Comparison of ENCODE assay signal across 15 cellular contexts in genomic region chr5:168118042-168118668, GRCh38.
DNase-seq lines count a peak whose midpoint lies in the region; TF ChIP-seq lines count a peak whose summit lies in the region.
"Had no signal": no experiment of that assay in that cellular context is flagged by ENCODE, and none has a peak within 500 bp of the region (broad histone marks: within the 10 kb centered on the region; RNA-seq: fewer than 3 reads in every experiment).

No MANE protein-coding gene starts in this region.

- H3K4me2 ChIP-seq in Loucy (ENCODE audit: low read depth, low read length, poor library complexity, severe bottlenecking) (no peak overlapping the region), mesendoderm (ENCODE audit: low read length) (no peak overlapping the region)
- H3K4me2 ChIP-seq: KMS-11 had no signal

- H3K79me2 ChIP-seq in Loucy (ENCODE audit: insufficient read depth, low read length) (no peaks in the 10 kb centered on the region), mesendoderm (ENCODE audit: control insufficient read depth, insufficient read depth, low read length) (no peaks in the 10 kb centered on the region)

- H3K4me1 ChIP-seq in Loucy (ENCODE audit: insufficient read depth, low read length, poor library complexity, severe bottlenecking) (no peaks in the 10 kb centered on the region), mesendoderm (ENCODE audit: control insufficient read depth, low read depth, low read length) (no peaks in the 10 kb centered on the region)

- no peaks in the 10 kb centered on the region for H3K9me2 ChIP-seq in Loucy (replicated peaks; ENCODE audit: low read depth, low read length)

- H3K79me1 ChIP-seq in mesendoderm (ENCODE audit: low read length): no peaks in the 10 kb centered on the region

- H3K27me3 ChIP-seq in H7 (ENCODE audit: control insufficient read depth, insufficient read depth, low read length): no peaks in the 10 kb centered on the region
- H3K27me3 ChIP-seq in Loucy (ENCODE audit: insufficient read depth, low read length, poor library complexity, severe bottlenecking): no peaks in the 10 kb centered on the region
- no peaks in the 10 kb centered on the region for H3K27me3 ChIP-seq in mesendoderm (ENCODE audit: insufficient read depth, low read length, poor library complexity)
- H3K27me3 ChIP-seq: ovary had no signal

- H4K20me1 ChIP-seq in Loucy (ENCODE audit: insufficient read depth, low read length, poor library complexity, severe bottlenecking): no peaks in the 10 kb centered on the region

- peak overlapping the region; percentile 41; the same call in 1 of the 2 replicates for H2AFZ ChIP-seq in Loucy (ENCODE audit: low read length)

- no peaks in the 10 kb centered on the region for H3F3A ChIP-seq in Loucy (ENCODE audit: low read depth)

- H2BK15ac ChIP-seq in mesendoderm (replicated peaks; ENCODE audit: low read depth): no peak overlapping the region

- H3K4me3 ChIP-seq in H7 (ENCODE audit: insufficient read depth, low read depth, low read length) (no peak overlapping the region), Loucy (ENCODE audit: low read length, poor library complexity, severe bottlenecking) (no peak overlapping the region), mesendoderm (ENCODE audit: low read length) (no peak overlapping the region)
- H3K4me3 ChIP-seq: ovary had no signal

- no peak overlapping the region for H3K18ac ChIP-seq in mesendoderm (ENCODE audit: low read length)

- H3K23ac ChIP-seq in mesendoderm (ENCODE audit: low read length): no peak overlapping the region

- no peaks in the 10 kb centered on the region for H3K9me3 ChIP-seq in Loucy (ENCODE audit: insufficient read depth, low read depth, low read length)
- H3K9me3 ChIP-seq: ovary had no signal

- DNase-seq in H7 (peak; percentile 55), SKM-1 treated with dmso at 0.1 percent for 144 hours (lab: John Stamatoyannopoulos, UW; ENCODE audit: unreplicated experiment) (peak; percentile 40), mesendoderm (no peak), NCI-H526 (lab: John Stamatoyannopoulos, UW) (no peak), T-helper 1 cell (no peak)
- no peak for DNase-seq in activated effector memory CD4-positive, alpha-beta T cell treated with Interleukin-2 at 50 U/mL for 16 hours
- DNase-seq: activated CD8-positive, alpha-beta memory T cell treated with anti-CD3 and anti-CD28 coated beads, Interleukin-2, amount 50 U/mL, for 4 hours; activated gamma-delta T cell; hippocampal formation; NCI-H1048; NCI-H446; ovary; stimulated activated CD4-positive, alpha-beta T cell treated with anti-CD3 and anti-CD28 coated beads, Interleukin-4, amount 100 ng/mL, for 24 hours had no signal

- H3K27ac ChIP-seq in mesendoderm (ENCODE audit: low read depth, low read length): no peak overlapping the region
- H3K27ac ChIP-seq: KMS-11, ovary had no signal

- WGBS in mesendoderm (ENCODE audit: extremely low coverage, insufficient coverage, low lambda C conversion rate): no CpG with 5 or more reads among the region's 16 CpGs

- H3K56ac ChIP-seq in mesendoderm (ENCODE audit: low read length): peak overlapping the region; percentile 10

- no peak overlapping the region for H2BK120ac ChIP-seq in mesendoderm (ENCODE audit: low read depth, low read length)

- H4K5ac ChIP-seq in mesendoderm (ENCODE audit: low read length): no peak overlapping the region

- H3K36me3 ChIP-seq in H7 (replicated peaks; ENCODE audit: control insufficient read depth, insufficient read depth, low read length) (no peaks in the 10 kb centered on the region), Loucy (ENCODE audit: insufficient read depth, low read length) (no peaks in the 10 kb centered on the region), mesendoderm (ENCODE audit: control insufficient read depth, insufficient read depth, low read length) (no peaks in the 10 kb centered on the region)
- H3K36me3 ChIP-seq: ovary had no signal

- H3K9ac ChIP-seq in Loucy (ENCODE audit: low read depth, low read length, poor library complexity, severe bottlenecking) (no peak overlapping the region), mesendoderm (ENCODE audit: low read length) (no peak overlapping the region)
- H3K9ac ChIP-seq: KMS-11 had no signal

- H2BK5ac ChIP-seq in mesendoderm (ENCODE audit: low read length): no peak overlapping the region

- TF ChIP-seq CTCF in Loucy (conservative IDR thresholded peaks at IDR 0.05; ENCODE audit: low read length): no peak

- H3K4ac ChIP-seq in mesendoderm (ENCODE audit: low read depth, low read length): no peak overlapping the region

- H4K8ac ChIP-seq in mesendoderm (ENCODE audit: low read depth, low read length): no peak overlapping the region

- H2AK5ac ChIP-seq in mesendoderm (ENCODE audit: low read length): no peak overlapping the region

Comparison
In these comparisons a context has a peak if more than half of its experiments do, and no peak if none do; other contexts are left out.
1. DNase-seq: peak in H7 (single experiment) and SKM-1 treated with dmso at 0.1 percent for 144 hours (single experiment); none in mesendoderm (single experiment), NCI-H526 (0 of 2), activated effector memory CD4-positive, alpha-beta T cell treated with Interleukin-2 at 50 U/mL for 16 hours (single experiment) and T-helper 1 cell (0 of 5).